Comparison of ENCODE assay signal across 8 cellular contexts in genomic region chr12:6540181-6540877, GRCh38. TPM values are rescaled to one million over a fixed set of nuclear protein-coding genes. Genes with fewer than 3 reads are reported as not detected.
A peak's percentile ranks its signal among the peaks of the same experiment; 100 is the strongest.
DNase-seq lines count a peak whose midpoint lies in the region; ATAC-seq and TF ChIP-seq lines count a peak whose summit lies in the region.

No MANE protein-coding gene starts in this region.

- no peak overlapping the region for H4K8ac ChIP-seq in trophoblast cell (ENCODE audit: low read depth, low read length)

- 10 to 11% methylated on average over 2 to 14 of the region's 35 CpGs for WGBS in gastroesophageal sphincter (ENCODE audit: low coverage in 1 of 2), 2 donors
- WGBS in trophoblast cell (ENCODE audit: extremely low coverage, insufficient coverage, insufficient read length): no CpG with 5 or more reads among the region's 35 CpGs

- H3K36me3 ChIP-seq in A673 (ENCODE audit: insufficient read depth, low read length, poor library complexity, severe bottlenecking) (peaks cover 48% of the 10 kb centered on the region), gastroesophageal sphincter (peaks cover 0 to 82% of the 10 kb centered on the region in 2 donors), trophoblast cell (ENCODE audit: control insufficient read depth in 1 of 2, insufficient read depth in 2 of 2, low read length in 2 of 2) (peaks cover 36 to 40% of the 10 kb centered on the region in 2 experiments)

- H2BK5ac ChIP-seq in trophoblast cell (ENCODE audit: low read depth, low read length, poor library complexity): no peak overlapping the region

- H2AK5ac ChIP-seq in trophoblast cell (ENCODE audit: low read length): no peak overlapping the region

- H4K91ac ChIP-seq in trophoblast cell (ENCODE audit: low read depth, low read length): no peak overlapping the region

- no peak overlapping the region for H3K4ac ChIP-seq in trophoblast cell (ENCODE audit: low read depth, low read length)

- H2BK120ac ChIP-seq in trophoblast cell (ENCODE audit: insufficient read depth, low read length, poor library complexity): peak overlapping the region; percentile 28

- BruUV-seq in A673 (replicated peaks; lab: Mats Ljungman, UMichigan): no TSS peak

- H3K79me2 ChIP-seq in trophoblast cell (ENCODE audit: control insufficient read depth, insufficient read depth, low read length, poor library complexity): peaks cover 6% of the 10 kb centered on the region

- TF ChIP-seq EP300 in gastroesophageal sphincter (IDR thresholded peaks at IDR 0.05): no peak

- no peak overlapping the region for H3K18ac ChIP-seq in trophoblast cell (ENCODE audit: low read length)

- in situ Hi-C loops in GM18951 (cut with MboI; ENCODE audit: low sequenced_read_pairs, unreplicated experiment): no loop called here

- peak; percentile 2 for TF ChIP-seq POLR2A in GM18951 (IDR thresholded peaks at IDR 0.05; ENCODE audit: extremely low read depth, insufficient read depth, insufficient read length)
- no peak for TF ChIP-seq POLR2A in gastroesophageal sphincter (IDR thresholded peaks at IDR 0.05)

- H3K27ac ChIP-seq in A673 (ENCODE audit: low read depth, low read length, poor library complexity, severe bottlenecking): peak overlapping the region; percentile 50
- H3K27ac ChIP-seq in gastroesophageal sphincter: peak overlapping the region; percentile 3 to 99 (median 90)
- H3K27ac ChIP-seq in trophoblast cell (ENCODE audit: low read depth, low read length): peak overlapping the region; percentile 11

- POLR2A ChIA-PET in A673 (lab: Charles Lee; ENCODE audit: low non-redundant PET): interaction anchor here (0.5 to 0.6 kb wide), 2 partner anchors 148 to 149 kb away, joined by 6 to 11 read pairs; partner anchors contain the start of gene ZNF384
- POLR2A ChIA-PET in HEK293T (lab: Yijun Ruan, JAX): interaction anchor here (1.1 to 4.1 kb wide), 4 partner anchors 12 to 71 kb away, joined by 3 to 42 read pairs (median 6); partner anchors contain the start of genes MRPL51 and NOP2

- H3K4me1 ChIP-seq in A673 (ENCODE audit: insufficient read depth, low read length, poor library complexity, severe bottlenecking): peaks cover 39% of the 10 kb centered on the region
- peaks cover 0 to 69% (median 32%) of the 10 kb centered on the region in 3 donors for H3K4me1 ChIP-seq in gastroesophageal sphincter
- peaks cover 14 to 20% of the 10 kb centered on the region in 2 experiments for H3K4me1 ChIP-seq in trophoblast cell (ENCODE audit: control insufficient read depth in 1 of 2, insufficient read depth in 2 of 2, low read length in 2 of 2)

- TF ChIP-seq CTCF in A673 (conservative IDR thresholded peaks at IDR 0.05; ENCODE audit: low read depth, low read length) (peak; percentile 35; the same call in 1 of the 2 replicates), gastroesophageal sphincter (IDR thresholded peaks at IDR 0.05) (peak in 1 of 4 experiments; percentile 18)

- H3K14ac ChIP-seq in trophoblast cell (ENCODE audit: low read length): peak overlapping the region; percentile 26

- CTCF ChIA-PET in A673 (lab: Charles Lee) (interaction anchor here (0.6 to 1.9 kb wide), 3 partner anchors 13 to 214 kb away, joined by 3 to 6 read pairs (median 6); no protein-coding TSS in a partner anchor), HEK293T (lab: Yijun Ruan, JAX) (interaction anchor here (0.5 to 2.8 kb wide), 5 partner anchors 12 to 214 kb away, joined by 3 to 72 read pairs (median 3); no protein-coding TSS in a partner anchor)

- peaks cover 2% of the 10 kb centered on the region for H3K79me1 ChIP-seq in trophoblast cell (ENCODE audit: low read length)

- no peak overlapping the region for H4K12ac ChIP-seq in trophoblast cell (ENCODE audit: low read depth, low read length)

- intact Hi-C loops in A673 (cut with micrococcal nuclease; ENCODE audit: unreplicated experiment): no loop called here

- no peak overlapping the region for H3K9ac ChIP-seq in trophoblast cell (ENCODE audit: low read length)

- no peak overlapping the region for H3K4me2 ChIP-seq in trophoblast cell (ENCODE audit: low read length)

- H2BK12ac ChIP-seq in trophoblast cell (ENCODE audit: low read length): no peak overlapping the region

- H3K27me3 ChIP-seq in A673 (replicated peaks; ENCODE audit: insufficient read depth, low read depth, low read length, poor library complexity) (no peaks in the 10 kb centered on the region), gastroesophageal sphincter (no peaks in the 10 kb centered on the region), trophoblast cell (ENCODE audit: insufficient read depth, low read length) (no peaks in the 10 kb centered on the region)

- H3K23ac ChIP-seq in trophoblast cell (ENCODE audit: low read length): no peak overlapping the region

- peak; percentile 94 for ATAC-seq in gastroesophageal sphincter

- H3K4me3 ChIP-seq in A673 (ENCODE audit: low read depth, low read length, poor library complexity, severe bottlenecking) (peak overlapping the region; percentile 34), gastroesophageal sphincter (peak overlapping the region in 1 of 2 donors; percentile 3), trophoblast cell (ENCODE audit: low read depth, low read length) (no peak overlapping the region)

- peak; percentile 94 for DNase-seq in A673 (ENCODE audit: low spot score)
- peak; percentile 8 for DNase-seq in NCI-H524 treated with DMSO at 0.1 percent for 48 hours (lab: John Stamatoyannopoulos, UW)
- DNase-seq in activated T-helper 9 cell treated with anti-CD3 and anti-CD28 coated beads, Interleukin-2, amount 50 U/mL, for 16 hours (ENCODE audit: low read depth): peak; percentile 40
- DNase-seq in trophoblast cell: peak; percentile 62 to 69
- no peak for DNase-seq in SW 1271 (lab: John Stamatoyannopoulos, UW)
- no peak for DNase-seq in HEK293T (ENCODE audit: extremely low spot score)

- H2AFZ ChIP-seq in trophoblast cell (ENCODE audit: insufficient read depth, low read length, poor library complexity): peak overlapping the region; percentile 30

- H3K9me3 ChIP-seq in A673 (ENCODE audit: low read depth, low read length, poor library complexity, severe bottlenecking): no peaks in the 10 kb centered on the region
- no peaks in the 10 kb centered on the region for H3K9me3 ChIP-seq in gastroesophageal sphincter
- peaks cover 1% of the 10 kb centered on the region for H3K9me3 ChIP-seq in trophoblast cell (ENCODE audit: insufficient read depth, low read depth, low read length)

TF ChIP-seq in HEK293T, 16 proteins besides CTCF, POLR2A, EP300 and RAD21:
- no peak for TF ChIP-seq L3MBTL2 (conservative IDR thresholded peaks at IDR 0.05)
- TF ChIP-seq ELF4 (IDR thresholded peaks at IDR 0.05): no peak
- TF ChIP-seq SUZ12 (IDR thresholded peaks at IDR 0.05): no peak
- TF ChIP-seq, protein P1, sequence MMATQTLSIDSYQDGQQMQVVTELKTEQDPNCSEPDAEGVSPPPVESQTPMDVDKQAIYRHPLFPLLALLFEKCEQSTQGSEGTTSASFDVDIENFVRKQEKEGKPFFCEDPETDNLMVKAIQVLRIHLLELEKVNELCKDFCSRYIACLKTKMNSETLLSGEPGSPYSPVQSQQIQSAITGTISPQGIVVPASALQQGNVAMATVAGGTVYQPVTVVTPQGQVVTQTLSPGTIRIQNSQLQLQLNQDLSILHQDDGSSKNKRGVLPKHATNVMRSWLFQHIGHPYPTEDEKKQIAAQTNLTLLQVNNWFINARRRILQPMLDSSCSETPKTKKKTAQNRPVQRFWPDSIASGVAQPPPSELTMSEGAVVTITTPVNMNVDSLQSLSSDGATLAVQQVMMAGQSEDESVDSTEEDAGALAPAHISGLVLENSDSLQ (IDR thresholded peaks at IDR 0.05): no peak
- no peak for TF ChIP-seq LEF1 (IDR thresholded peaks at IDR 0.05; ENCODE audit: borderline replicate concordance)
- TF ChIP-seq SP1 (IDR thresholded peaks at IDR 0.05): no peak
- TF ChIP-seq BHLHE40 (IDR thresholded peaks at IDR 0.05; ENCODE audit: borderline replicate concordance): no peak
- TF ChIP-seq TARDBP (IDR thresholded peaks at IDR 0.05): no peak
- no peak for TF ChIP-seq FOXM1 (IDR thresholded peaks at IDR 0.05; ENCODE audit: borderline replicate concordance)
- no peak for TF ChIP-seq ZNF384 (IDR thresholded peaks at IDR 0.05)
- no peak for TF ChIP-seq HDGF (IDR thresholded peaks at IDR 0.05; ENCODE audit: borderline replicate concordance)
- no peak for TF ChIP-seq FOXA1 (IDR thresholded peaks at IDR 0.05)
- TF ChIP-seq CTBP1 (IDR thresholded peaks at IDR 0.05; ENCODE audit: borderline replicate concordance): no peak
- TF ChIP-seq NFRKB (IDR thresholded peaks at IDR 0.05): no peak
- TF ChIP-seq FOXK2 (IDR thresholded peaks at IDR 0.05): no peak
- no peak for TF ChIP-seq ARNT (IDR thresholded peaks at IDR 0.05)

RNA-seq across cellular contexts. Expression of gene GAPDH, which starts 6.0 kb away (rescaled TPM):
- 5,579 and 5,657 TPM in 2 replicates for total RNA-seq in A673 (2021)
- 1,000 to 10,000 TPM; 1,868 to 3,239 (median 2,463) TPM for total RNA-seq in gastroesophageal sphincter
- polyA plus RNA-seq in trophoblast cell (2013): 5,061 and 5,152 TPM in 2 replicates

RNA-seq across cellular contexts. Expression of gene IFFO1, which starts 15.5 kb away (rescaled TPM):
- total RNA-seq in A673 (2021) (16.0 and 16.9 TPM in 2 replicates), gastroesophageal sphincter (10 to 100 TPM; 16.9 to 27.4 (median 22.1) TPM)
- 5.1 and 5.3 TPM in 2 replicates for polyA plus RNA-seq in trophoblast cell (2013)

RNA-seq across cellular contexts. Expression of gene NOP2, which starts 27.8 kb away (rescaled TPM):
- total RNA-seq in A673 (2021): 131 and 177 TPM in 2 replicates
- total RNA-seq in gastroesophageal sphincter: 10 to 100 TPM; 22.5 to 49.8 (median 26.8) TPM
- polyA plus RNA-seq in trophoblast cell (2013): 47.1 and 49.3 TPM in 2 replicates

RNA-seq across cellular contexts. Expression of gene NCAPD2, which starts 46.4 kb away (rescaled TPM):
- total RNA-seq in A673 (2021): 125 and 128 TPM in 2 replicates
- 10 to 100 TPM; 21.2 to 28.0 (median 24.8) TPM for total RNA-seq in gastroesophageal sphincter
- 39.3 and 41.7 TPM in 2 replicates for polyA plus RNA-seq in trophoblast cell (2013)

RNA-seq across cellular contexts. Expression of gene MRPL51, which starts 47.3 kb away (rescaled TPM):
- total RNA-seq in A673 (2021): 378 and 401 TPM in 2 replicates
- total RNA-seq in gastroesophageal sphincter: 10 to 100 TPM; 51.0 to 99.3 (median 66.0) TPM
- polyA plus RNA-seq in trophoblast cell (2013): 534 and 575 TPM in 2 replicates

Comparison
In these comparisons a context has a peak if more than half of its experiments do, and no peak if none do; other contexts are left out.
1. DNase-seq: peak in A673 (single experiment), NCI-H524 treated with DMSO at 0.1 percent for 48 hours (single experiment), activated T-helper 9 cell treated with anti-CD3 and anti-CD28 coated beads, Interleukin-2, amount 50 U/mL, for 16 hours (single experiment) and trophoblast cell (2 of 2); none in SW 1271 (0 of 2) and HEK293T (single experiment).
2. H3K27ac ChIP-seq: peak in every context shown above with its lines; median percentile 90 in gastroesophageal sphincter; 50 in A673; 11 in trophoblast cell.